ENCODE assay signal across 12 cellular contexts in genomic region chr1:246632584-246633168, GRCh38.
DNase-seq lines count a peak whose midpoint lies in the region; ATAC-seq and TF ChIP-seq lines count a peak whose summit lies in the region.
"Had no signal": no experiment of that assay in that cellular context is flagged by ENCODE, and none has a peak within 500 bp of the region (broad histone marks: within the 10 kb centered on the region; RNA-seq: fewer than 3 reads in every experiment).

No MANE protein-coding gene starts in this region.

- no peaks in the 10 kb centered on the region for H3K9me3 Mint-ChIP-seq in Calu3 (ENCODE audit: low read depth, unreplicated experiment)
- H3K9me3 Mint-ChIP-seq: activated T-cell treated with anti-CD3 and anti-CD28 coated beads, Interleukin-2, amount 50 U/mL, for 72 hours had no signal

- BruUV-seq in Calu3 (replicated peaks; lab: Mats Ljungman, UMichigan): no TSS peak

- H3K27me3 Mint-ChIP-seq in Calu3 (ENCODE audit: unreplicated experiment): no peaks in the 10 kb centered on the region

- H3K9me3 ChIP-seq in sigmoid colon: no peaks in the 10 kb centered on the region

- intact Hi-C loops in Calu3 (cut with micrococcal nuclease; ENCODE audit: unreplicated experiment): no loop called here
- intact Hi-C loops in sigmoid colon (cut with DNase I): loop anchor here (5.0 kb wide), 1 partner anchor 65 kb away; the partner anchor contains the start of genes CNST and TFB2M

- DNase-seq in Calu3 (no peak), fibroblast of the conjunctiva (ENCODE audit: low read depth) (peak; percentile 35), sigmoid colon (no peak), NCI-H524 treated with DMSO at 0.1 percent for 48 hours (lab: John Stamatoyannopoulos, UW) (no peak), amygdala (lab: John Stamatoyannopoulos, UW) (no peak), DMS153 treated with DMSO at 0.1 percent for 48 hours (lab: John Stamatoyannopoulos, UW; ENCODE audit: unreplicated experiment) (no peak)
- no peak for DNase-seq in NK-92 treated with Interleukin-12 subunit alpha and Interleukin-12 subunit beta, amount 100 ng/mL, for 24 hours (lab: John Stamatoyannopoulos, UW)
- DNase-seq: activated T-cell treated with anti-CD3 and anti-CD28 coated beads, Interleukin-2, amount 50 U/mL, for 72 hours; hypothalamus; NCI-H1436 had no signal

- WGBS in sigmoid colon, 2 donors: 76 to 89% methylated on average over 3 of the region's 3 CpGs

- CTCF ChIA-PET in Calu3 (lab: Charles Lee): interaction anchor here (0.5 to 1.3 kb wide), 2 partner anchors 24 to 38 kb away, joined by 3 read pairs; no protein-coding TSS in a partner anchor

- no peak for TF ChIP-seq POLR2A in sigmoid colon (IDR thresholded peaks at IDR 0.05)

- no peak for TF ChIP-seq CTCF in Calu3 (IDR thresholded peaks at IDR 0.05; ENCODE audit: unreplicated experiment)
- no peak for TF ChIP-seq CTCF in sigmoid colon (IDR thresholded peaks at IDR 0.05)

- peaks cover 5% of the 10 kb centered on the region for H3K36me3 Mint-ChIP-seq in Calu3 (ENCODE audit: insufficient read depth, unreplicated experiment)

- peak overlapping the region in 1 of 4 donors; percentile 21 for H3K4me3 ChIP-seq in sigmoid colon

- peak overlapping the region; percentile 47 for H3K4me3 Mint-ChIP-seq in Calu3 (ENCODE audit: low read depth, unreplicated experiment)
- H3K4me3 Mint-ChIP-seq: activated T-cell treated with anti-CD3 and anti-CD28 coated beads, Interleukin-2, amount 50 U/mL, for 72 hours had no signal

- peaks cover 0 to 11% (median 0%) of the 10 kb centered on the region in 4 donors for H3K36me3 ChIP-seq in sigmoid colon

- peak; percentile 83 for ATAC-seq in SK-N-SH treated with all-trans-retinoic acid at 6 μM for 48 hours
- ATAC-seq: activated T-cell treated with anti-CD3 and anti-CD28 coated beads, Interleukin-2, amount 50 U/mL, for 72 hours; sciatic nerve had no signal

- H3K4me1 Mint-ChIP-seq in Calu3 (ENCODE audit: low read depth, unreplicated experiment): peaks cover 12% of the 10 kb centered on the region

- H3K27me3 ChIP-seq in sigmoid colon: no peaks in the 10 kb centered on the region

- no peak for TF ChIP-seq EP300 in sigmoid colon (IDR thresholded peaks at IDR 0.05)

- H3K27ac Mint-ChIP-seq in Calu3 (ENCODE audit: unreplicated experiment): peak overlapping the region; percentile 94
- H3K27ac Mint-ChIP-seq: activated T-cell treated with anti-CD3 and anti-CD28 coated beads, Interleukin-2, amount 50 U/mL, for 72 hours had no signal

- peak overlapping the region; percentile 64 to 79 (median 76) for H3K27ac ChIP-seq in sigmoid colon

- H3K4me1 ChIP-seq in sigmoid colon: peaks cover 0 to 26% (median 13%) of the 10 kb centered on the region in 4 donors

TF ChIP-seq in SK-N-SH treated with all-trans-retinoic acid at 6 μM for 48 hours, 23 proteins besides CTCF, POLR2A, EP300 and RAD21:
- no peak for TF ChIP-seq ARNTL (CRISPR knock-in tag; IDR thresholded peaks at IDR 0.05; ENCODE audit: borderline replicate concordance, low read depth)
- TF ChIP-seq ESRRG (CRISPR knock-in tag; IDR thresholded peaks at IDR 0.05): no peak
- TF ChIP-seq ZNF70 (CRISPR knock-in tag; IDR thresholded peaks at IDR 0.05): no peak
- no peak for TF ChIP-seq ZFP30 (CRISPR knock-in tag; IDR thresholded peaks at IDR 0.05)
- no peak for TF ChIP-seq TCF4 (CRISPR knock-in tag; IDR thresholded peaks at IDR 0.05; ENCODE audit: borderline replicate concordance)
- TF ChIP-seq, protein P1, sequence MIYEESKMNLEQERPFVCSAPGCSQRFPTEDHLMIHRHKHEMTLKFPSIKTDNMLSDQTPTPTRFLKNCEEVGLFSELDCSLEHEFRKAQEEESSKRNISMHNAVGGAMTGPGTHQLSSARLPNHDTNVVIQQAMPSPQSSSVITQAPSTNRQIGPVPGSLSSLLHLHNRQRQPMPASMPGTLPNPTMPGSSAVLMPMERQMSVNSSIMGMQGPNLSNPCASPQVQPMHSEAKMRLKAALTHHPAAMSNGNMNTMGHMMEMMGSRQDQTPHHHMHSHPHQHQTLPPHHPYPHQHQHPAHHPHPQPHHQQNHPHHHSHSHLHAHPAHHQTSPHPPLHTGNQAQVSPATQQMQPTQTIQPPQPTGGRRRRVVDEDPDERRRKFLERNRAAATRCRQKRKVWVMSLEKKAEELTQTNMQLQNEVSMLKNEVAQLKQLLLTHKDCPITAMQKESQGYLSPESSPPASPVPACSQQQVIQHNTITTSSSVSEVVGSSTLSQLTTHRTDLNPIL (CRISPR knock-in tag; IDR thresholded peaks at IDR 0.05; ENCODE audit: low read depth): no peak
- TF ChIP-seq ISL1 (CRISPR knock-in tag; IDR thresholded peaks at IDR 0.05): no peak
- TF ChIP-seq ZC3H10 (CRISPR knock-in tag; IDR thresholded peaks at IDR 0.05): peak; percentile 76; the same call in 1 of the 2 replicates
